13 cellular contexts compared by ENCODE assay signal in the genomic region with DNA sequence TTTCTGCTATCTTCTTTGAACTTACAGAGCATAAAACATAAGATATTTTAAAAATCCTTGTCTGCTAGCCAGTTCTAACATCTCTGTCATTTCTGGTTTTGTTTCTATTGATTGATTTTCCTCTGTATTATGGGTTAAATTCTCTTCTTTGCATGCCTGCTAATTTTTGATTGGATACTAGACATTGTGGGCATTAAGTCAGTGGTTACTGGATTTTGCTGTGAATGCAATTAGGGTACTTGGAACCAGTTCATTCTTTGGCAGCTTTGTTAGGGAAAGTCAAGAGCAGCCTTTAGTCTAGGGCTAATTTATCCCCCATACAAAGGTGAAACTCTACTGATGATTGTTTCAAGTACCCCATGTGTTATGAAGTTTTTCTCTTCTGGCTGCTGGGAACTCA.
"Had no signal": no experiment of that assay in that cellular context is flagged by ENCODE, and none has a peak within 500 bp of the region (broad histone marks: within the 10 kb centered on the region; RNA-seq: fewer than 3 reads in every experiment).

No MANE protein-coding gene starts in this region.

- ATAC-seq: effector memory CD8-positive, alpha-beta T cell; esophagus mucosa; foreskin keratinocyte; gastrocnemius medialis; gastroesophageal sphincter; heart left ventricle; heart right ventricle had no signal

- H3K9me3 ChIP-seq: colonic mucosa, gastrocnemius medialis had no signal

- H3K4me3 ChIP-seq: colonic mucosa, coronary artery, dorsolateral prefrontal cortex, esophagus muscularis mucosa, esophagus squamous epithelium, gastrocnemius medialis, gastroesophageal sphincter, heart left ventricle, heart right ventricle had no signal

- H3K36me3 ChIP-seq: colonic mucosa, esophagus muscularis mucosa, esophagus squamous epithelium, gastrocnemius medialis, gastroesophageal sphincter, heart left ventricle, heart right ventricle had no signal

- H3K27ac ChIP-seq: colonic mucosa, coronary artery, dorsolateral prefrontal cortex, epithelial cell of prostate, esophagus muscularis mucosa, esophagus squamous epithelium, foreskin keratinocyte, gastrocnemius medialis, gastroesophageal sphincter, heart left ventricle, heart right ventricle had no signal

- H3K4me1 ChIP-seq: colonic mucosa, esophagus muscularis mucosa, esophagus squamous epithelium, foreskin keratinocyte, gastrocnemius medialis, gastroesophageal sphincter, heart left ventricle, heart right ventricle had no signal
